13 cellular contexts compared by ENCODE assay signal in genomic region chr2:173815778-173816177, GRCh38.
DNase-seq lines count a peak whose midpoint lies in the region; ATAC-seq and TF ChIP-seq lines count a peak whose summit lies in the region.
"Had no signal": no experiment of that assay in that cellular context is flagged by ENCODE, and none has a peak within 500 bp of the region (broad histone marks: within the 10 kb centered on the region; RNA-seq: fewer than 3 reads in every experiment).

No MANE protein-coding gene starts in this region.

- H3K27ac ChIP-seq in foreskin keratinocyte = no peak overlapping the region
- H3K27ac ChIP-seq: BLaER1 treated with 17β-estradiol and CSF1 and Interleukin-3, amounts not matched to agents 10 nM and 100 nM had no signal

- H3K27me3 ChIP-seq in Caco-2 (replicated peaks; ENCODE audit: control insufficient read depth, insufficient read depth, low read length) (no peaks in the 10 kb centered on the region), foreskin keratinocyte (peaks cover 29% of the 10 kb centered on the region)
- H3K27me3 ChIP-seq: BLaER1 treated with 17β-estradiol and CSF1 and Interleukin-3, amounts not matched to agents 10 nM and 100 nM had no signal

- CTCF ChIA-PET in Caco-2 (lab: Charles Lee) = no interaction called here

- H3K9me3 Mint-ChIP-seq in Caco-2 (ENCODE audit: unreplicated experiment) = peaks cover 10% of the 10 kb centered on the region
- H3K9me3 Mint-ChIP-seq: CD4-positive, CD25-positive, alpha-beta regulatory T cell had no signal

- no peaks in the 10 kb centered on the region for H3K36me3 Mint-ChIP-seq in Caco-2 (ENCODE audit: insufficient read depth, unreplicated experiment)
- H3K36me3 Mint-ChIP-seq: CD4-positive, CD25-positive, alpha-beta regulatory T cell had no signal

- peak in 1 of 2 experiments; percentile 14 for TF ChIP-seq CTCF in Caco-2 (IDR thresholded peaks at IDR 0.05; ENCODE audit: insufficient read depth in 1 of 2, low read depth in 1 of 2, low read length in 1 of 2, severe bottlenecking in 1 of 2, unreplicated experiment in 1 of 2)
- peak; percentile 62 for TF ChIP-seq CTCF in foreskin keratinocyte (conservative IDR thresholded peaks at IDR 0.05)

- no peak overlapping the region for H3K4me3 Mint-ChIP-seq in Caco-2 (ENCODE audit: unreplicated experiment)
- H3K4me3 Mint-ChIP-seq: CD4-positive, CD25-positive, alpha-beta regulatory T cell had no signal

- POLR2A ChIA-PET in Caco-2 (lab: Charles Lee) = no interaction called here

- H3K4me1 ChIP-seq in Caco-2 = no peaks in the 10 kb centered on the region
- no peaks in the 10 kb centered on the region for H3K4me1 ChIP-seq in foreskin keratinocyte
- H3K4me1 ChIP-seq: BLaER1 treated with 17β-estradiol and CSF1 and Interleukin-3, amounts not matched to agents 10 nM and 100 nM; HAP-1 had no signal

- DNase-seq in Caco-2 (peak; percentile 25 to 38), M059J (ENCODE audit: low read depth) (peak; percentile 15), amniotic epithelial cell (ENCODE audit: low read depth) (peak; percentile 7), foreskin keratinocyte (peak; percentile 56 to 70), cerebellar cortex (ENCODE audit: low spot score) (no peak)
- DNase-seq: ACHN; Calu3; CD4-positive, CD25-positive, alpha-beta regulatory T cell; DMS 273 treated with DMSO at 0.1 percent for 48 hours had no signal

- no peaks in the 10 kb centered on the region for H3K4me1 Mint-ChIP-seq in Caco-2 (ENCODE audit: low read depth, unreplicated experiment)
- H3K4me1 Mint-ChIP-seq: CD4-positive, CD25-positive, alpha-beta regulatory T cell had no signal

- ATAC-seq in foreskin keratinocyte = peak; percentile 76
- ATAC-seq in GM19035 (IDR thresholded peaks at IDR 0.05; ENCODE audit: unreplicated experiment) = no peak
- ATAC-seq in GM21515 (IDR thresholded peaks at IDR 0.05; ENCODE audit: unreplicated experiment) = no peak

- intact Hi-C loops in Caco-2 (cut with micrococcal nuclease; ENCODE audit: unreplicated experiment) = no loop called here

- no TSS peak for BruUV-seq in Caco-2 (replicated peaks; lab: Mats Ljungman, UMichigan)

- H3K27ac Mint-ChIP-seq in Caco-2 (ENCODE audit: unreplicated experiment) = no peak overlapping the region
- H3K27ac Mint-ChIP-seq: CD4-positive, CD25-positive, alpha-beta regulatory T cell had no signal

- H3K4me3 ChIP-seq in Caco-2 (ENCODE audit: low read depth, low read length) = no peak overlapping the region
- H3K4me3 ChIP-seq: BLaER1 treated with 17β-estradiol and CSF1 and Interleukin-3, amounts not matched to agents 10 nM and 100 nM; HAP-1 had no signal

- no peaks in the 10 kb centered on the region for H3K9me3 ChIP-seq in Caco-2
- H3K9me3 ChIP-seq: HAP-1 had no signal

- H3K27me3 Mint-ChIP-seq in Caco-2 (ENCODE audit: insufficient read depth, unreplicated experiment) = peaks cover 3% of the 10 kb centered on the region

- H3K36me3 ChIP-seq in Caco-2 (ENCODE audit: control insufficient read depth, insufficient read depth, low read length) = no peaks in the 10 kb centered on the region
- H3K36me3 ChIP-seq: BLaER1 treated with 17β-estradiol and CSF1 and Interleukin-3, amounts not matched to agents 10 nM and 100 nM; HAP-1 had no signal
